In genomic region chr13:100666124-100666523, GRCh38 we compare ENCODE assay signal across 18 cellular contexts. TPM values are rescaled to one million over a fixed set of nuclear protein-coding genes. Genes with fewer than 3 reads are reported as not detected.
A peak's percentile ranks its signal among the peaks of the same experiment; 100 is the strongest.
DNase-seq lines count a peak whose midpoint lies in the region; ATAC-seq and TF ChIP-seq lines count a peak whose summit lies in the region.
"Had no signal": no experiment of that assay in that cellular context is flagged by ENCODE, and none has a peak within 500 bp of the region (broad histone marks: within the 10 kb centered on the region; RNA-seq: fewer than 3 reads in every experiment).

No MANE protein-coding gene starts in this region.

- POLR2A ChIA-PET in naive thymus-derived CD8-positive, alpha-beta T cell (lab: Charles Lee), result no interaction called here

- peaks cover 2% of the 10 kb centered on the region for H3K4me1 Mint-ChIP-seq in activated naive CD8-positive, alpha-beta T cell treated with anti-CD3 and anti-CD28 coated beads for 36 hours
- H3K4me1 Mint-ChIP-seq in activated naive CD8-positive, alpha-beta T cell treated with anti-CD3 and anti-CD28 coated beads, Interleukin-2, amount 50 U/mL, for 24 hours, result no peaks in the 10 kb centered on the region
- H3K4me1 Mint-ChIP-seq in type B pancreatic cell (ENCODE audit: unreplicated experiment), result peaks cover 31% of the 10 kb centered on the region
- H3K4me1 Mint-ChIP-seq in naive thymus-derived CD8-positive, alpha-beta T cell, result peaks cover 0 to 12% (median 5%) of the 10 kb centered on the region in 4 donors
- H3K4me1 Mint-ChIP-seq in chondrocyte (ENCODE audit: low read depth), result no peaks in the 10 kb centered on the region
- H3K4me1 Mint-ChIP-seq: activated CD4-positive, alpha-beta memory T cell treated with anti-CD3 and anti-CD28 coated beads, Interleukin-2, amount 10 ng/mL, durations not matched to agents 7 days and 5 days had no signal

- TF ChIP-seq CTCF in fibroblast of pulmonary artery (IDR thresholded peaks at IDR 0.05; ENCODE audit: low read length, missing control alignments) (no peak), type B pancreatic cell (conservative IDR thresholded peaks at IDR 0.05) (no peak), chondrocyte (IDR thresholded peaks at IDR 0.05) (no peak)

- no peaks in the 10 kb centered on the region for H3K9me3 ChIP-seq in SK-N-MC (ENCODE audit: low read depth, low read length)
- H3K9me3 ChIP-seq: spleen had no signal

- no peaks in the 10 kb centered on the region for H3K9me3 Mint-ChIP-seq in activated naive CD8-positive, alpha-beta T cell treated with anti-CD3 and anti-CD28 coated beads for 36 hours
- H3K9me3 Mint-ChIP-seq in activated naive CD8-positive, alpha-beta T cell treated with anti-CD3 and anti-CD28 coated beads, Interleukin-2, amount 50 U/mL, for 24 hours, result no peaks in the 10 kb centered on the region
- H3K9me3 Mint-ChIP-seq in type B pancreatic cell (no peaks in the 10 kb centered on the region), chondrocyte (ENCODE audit: low read depth) (no peaks in the 10 kb centered on the region)
- no peaks in the 10 kb centered on the region for H3K9me3 Mint-ChIP-seq in naive thymus-derived CD8-positive, alpha-beta T cell
- H3K9me3 Mint-ChIP-seq: activated CD4-positive, alpha-beta memory T cell treated with anti-CD3 and anti-CD28 coated beads, Interleukin-2, amount 10 ng/mL, durations not matched to agents 7 days and 5 days had no signal

- H3K9ac ChIP-seq in SK-N-MC (ENCODE audit: insufficient read length), result no peak overlapping the region

- no peak for DNase-seq in activated naive CD8-positive, alpha-beta T cell treated with anti-CD3 and anti-CD28 coated beads for 36 hours
- no peak for DNase-seq in activated naive CD8-positive, alpha-beta T cell treated with anti-CD3 and anti-CD28 coated beads, Interleukin-2, amount 50 U/mL, for 24 hours
- no peak for DNase-seq in SK-N-MC (ENCODE audit: low read depth, low spot score)
- DNase-seq in fibroblast of pulmonary artery (ENCODE audit: low read depth), result peak; percentile 41
- peak; percentile 43 for DNase-seq in type B pancreatic cell (ENCODE audit: extremely low spot score, unreplicated experiment)
- no peak for DNase-seq in naive thymus-derived CD8-positive, alpha-beta T cell
- DNase-seq in chondrocyte (ENCODE audit: low spot score), result no peak
- DNase-seq in hippocampal formation (lab: John Stamatoyannopoulos, UW), result no peak
- DNase-seq: activated CD4-positive, alpha-beta memory T cell treated with anti-CD3 and anti-CD28 coated beads, Interleukin-2, amount 10 ng/mL, durations not matched to agents 7 days and 5 days; amniotic stem cell; cortex of kidney; HCEC 1CT; left ventricle myocardium superior; NCI-H526; spleen; stimulated activated naive CD8-positive, alpha-beta T cell treated with anti-CD3 and anti-CD28 coated beads, Interleukin-15, Interleukin-2, amounts not matched to agents 100 U/mL and 50 U/mL, for 24 hours; SW 1271 had no signal

- H3K36me3 Mint-ChIP-seq in activated naive CD8-positive, alpha-beta T cell treated with anti-CD3 and anti-CD28 coated beads for 36 hours, result peaks cover 34% of the 10 kb centered on the region
- peaks cover 39% of the 10 kb centered on the region for H3K36me3 Mint-ChIP-seq in activated naive CD8-positive, alpha-beta T cell treated with anti-CD3 and anti-CD28 coated beads, Interleukin-2, amount 50 U/mL, for 24 hours (ENCODE audit: low read depth)
- peaks cover 46% of the 10 kb centered on the region for H3K36me3 Mint-ChIP-seq in type B pancreatic cell
- H3K36me3 Mint-ChIP-seq in naive thymus-derived CD8-positive, alpha-beta T cell, result peaks cover 12 to 91% (median 45%) of the 10 kb centered on the region in 3 donors
- H3K36me3 Mint-ChIP-seq in chondrocyte (ENCODE audit: low read depth), result peaks cover 42% of the 10 kb centered on the region

- no peak overlapping the region for H3K4me3 ChIP-seq in SK-N-MC
- H3K4me3 ChIP-seq in fibroblast of pulmonary artery (replicated peaks; ENCODE audit: low read depth, low read length), result no peak overlapping the region
- H3K4me3 ChIP-seq: spleen had no signal

- peak overlapping the region; percentile 23 for H3K27ac Mint-ChIP-seq in activated naive CD8-positive, alpha-beta T cell treated with anti-CD3 and anti-CD28 coated beads for 36 hours
- no peak overlapping the region for H3K27ac Mint-ChIP-seq in activated naive CD8-positive, alpha-beta T cell treated with anti-CD3 and anti-CD28 coated beads, Interleukin-2, amount 50 U/mL, for 24 hours
- H3K27ac Mint-ChIP-seq in type B pancreatic cell, result no peak overlapping the region
- peak overlapping the region in 1 of 10 donors; percentile 40 for H3K27ac Mint-ChIP-seq in naive thymus-derived CD8-positive, alpha-beta T cell
- H3K27ac Mint-ChIP-seq in chondrocyte (ENCODE audit: unreplicated experiment), result no peak overlapping the region
- H3K27ac Mint-ChIP-seq: activated CD4-positive, alpha-beta memory T cell treated with anti-CD3 and anti-CD28 coated beads, Interleukin-2, amount 10 ng/mL, durations not matched to agents 7 days and 5 days had no signal

- H3K36me3 ChIP-seq in SK-N-MC (ENCODE audit: insufficient read depth, low read length), result peaks cover 84% of the 10 kb centered on the region

- ATAC-seq in activated naive CD8-positive, alpha-beta T cell treated with anti-CD3 and anti-CD28 coated beads, Interleukin-2, amount 50 U/mL, for 24 hours, result no peak
- no peak for ATAC-seq in naive thymus-derived CD8-positive, alpha-beta T cell
- ATAC-seq: esophagus mucosa; left ventricle myocardium superior; stimulated activated naive CD8-positive, alpha-beta T cell treated with anti-CD3 and anti-CD28 coated beads, Interleukin-15, Interleukin-2, amounts not matched to agents 100 U/mL and 50 U/mL, for 24 hours had no signal

- H3K27ac ChIP-seq in SK-N-MC, result peak overlapping the region; percentile 27; the same call in 1 of the 2 replicates
- H3K27ac ChIP-seq: spleen had no signal

- no peaks in the 10 kb centered on the region for H3K27me3 Mint-ChIP-seq in activated naive CD8-positive, alpha-beta T cell treated with anti-CD3 and anti-CD28 coated beads for 36 hours
- H3K27me3 Mint-ChIP-seq in activated naive CD8-positive, alpha-beta T cell treated with anti-CD3 and anti-CD28 coated beads, Interleukin-2, amount 50 U/mL, for 24 hours, result no peaks in the 10 kb centered on the region
- H3K27me3 Mint-ChIP-seq in type B pancreatic cell (no peaks in the 10 kb centered on the region), chondrocyte (ENCODE audit: low read depth) (no peaks in the 10 kb centered on the region)
- no peaks in the 10 kb centered on the region for H3K27me3 Mint-ChIP-seq in naive thymus-derived CD8-positive, alpha-beta T cell
- H3K27me3 Mint-ChIP-seq: activated CD4-positive, alpha-beta memory T cell treated with anti-CD3 and anti-CD28 coated beads, Interleukin-2, amount 10 ng/mL, durations not matched to agents 7 days and 5 days had no signal

- no peak overlapping the region for H3K4me3 Mint-ChIP-seq in activated naive CD8-positive, alpha-beta T cell treated with anti-CD3 and anti-CD28 coated beads for 36 hours
- H3K4me3 Mint-ChIP-seq in activated naive CD8-positive, alpha-beta T cell treated with anti-CD3 and anti-CD28 coated beads, Interleukin-2, amount 50 U/mL, for 24 hours, result no peak overlapping the region
- H3K4me3 Mint-ChIP-seq in type B pancreatic cell (peak overlapping the region; percentile 0), chondrocyte (ENCODE audit: unreplicated experiment) (no peak overlapping the region)
- H3K4me3 Mint-ChIP-seq in naive thymus-derived CD8-positive, alpha-beta T cell, result no peak overlapping the region
- H3K4me3 Mint-ChIP-seq: activated CD4-positive, alpha-beta memory T cell treated with anti-CD3 and anti-CD28 coated beads, Interleukin-2, amount 10 ng/mL, durations not matched to agents 7 days and 5 days had no signal

RNA-seq across cellular contexts. Expression of gene TMTC4, which starts 8.5 kb away (rescaled TPM):
- 10 to 100 TPM; 13.4 to 16.8 TPM for total RNA-seq in activated naive CD8-positive, alpha-beta T cell treated with anti-CD3 and anti-CD28 coated beads for 36 hours
- 44.5 and 45.2 TPM in 2 replicates for total RNA-seq in type B pancreatic cell (ENCODE audit: low replicate concordance)
- 10 to 100 TPM; 31.4 to 32.6 TPM for total RNA-seq in naive thymus-derived CD8-positive, alpha-beta T cell
- polyA plus RNA-seq in naive thymus-derived CD8-positive, alpha-beta T cell, result 1 to 10 TPM; 1.4 to 2.5 (median 2.1) TPM
- total RNA-seq in chondrocyte, result 11.5 to 16.0 TPM (median 12.6 TPM) in 3 replicates

Comparison
In these comparisons a context has a peak if more than half of its experiments do, and no peak if none do; other contexts are left out.
1. DNase-seq: peak in fibroblast of pulmonary artery (single experiment) and type B pancreatic cell (single experiment); none in activated naive CD8-positive, alpha-beta T cell treated with anti-CD3 and anti-CD28 coated beads for 36 hours (single experiment), activated naive CD8-positive, alpha-beta T cell treated with anti-CD3 and anti-CD28 coated beads, Interleukin-2, amount 50 U/mL, for 24 hours (single experiment), SK-N-MC (single experiment), naive thymus-derived CD8-positive, alpha-beta T cell (0 of 10), chondrocyte (single experiment) and hippocampal formation (0 of 2).